1 cellular context compared by ENCODE assay signal in the genomic region with DNA sequence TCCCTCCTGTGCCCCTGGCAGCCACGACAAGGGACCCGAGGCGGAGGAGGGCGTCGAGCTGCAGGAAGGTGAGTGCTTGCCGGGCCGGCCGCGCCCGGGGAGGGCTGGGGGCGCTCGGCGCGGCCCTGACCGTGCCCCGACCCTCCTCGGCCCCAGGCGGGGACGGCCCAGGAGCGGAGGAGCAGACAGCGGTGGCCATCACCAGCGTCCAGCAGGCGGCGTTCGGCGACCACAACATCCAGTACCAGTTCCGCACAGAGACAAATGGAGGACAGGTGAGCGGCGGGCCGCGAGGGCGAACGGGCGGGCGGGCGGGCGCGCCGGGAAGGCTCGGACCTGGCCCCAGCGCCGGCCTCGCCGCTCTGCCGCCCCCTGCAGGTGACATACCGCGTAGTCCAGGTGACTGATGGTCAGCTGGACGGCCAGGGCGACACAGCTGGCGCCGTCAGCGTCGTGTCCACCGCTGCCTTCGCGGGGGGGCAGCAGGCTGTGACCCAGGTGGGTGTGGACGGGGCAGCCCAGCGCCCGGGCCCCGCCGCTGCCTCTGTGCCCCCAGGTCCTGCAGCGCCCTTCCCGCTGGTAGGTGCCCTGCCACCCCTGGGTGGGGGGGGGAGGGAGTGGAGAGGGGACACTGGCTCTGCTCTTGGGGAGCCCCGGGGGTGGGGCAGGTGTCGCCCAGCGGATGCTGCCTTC.
TF ChIP-seq lines count a peak whose summit lies in the region.

No MANE protein-coding gene starts in this region.

TF ChIP-seq in HepG2, 621 proteins besides CTCF, POLR2A, EP300 and RAD21 (continued from another document and continues in another):
- TF ChIP-seq TARDBP (CRISPR knock-in tag; IDR thresholded peaks at IDR 0.05) = peak; percentile 67
- peak; percentile 83; the same call in 1 of the 2 replicates for TF ChIP-seq BRD4 (CRISPR knock-in tag; IDR thresholded peaks at IDR 0.05)
- TF ChIP-seq HOXA5 (CRISPR knock-in tag; IDR thresholded peaks at IDR 0.05) = 0 out of 2 replicates have a peak, but pooled peaks have one; percentile 28
- TF ChIP-seq, protein P1, sequence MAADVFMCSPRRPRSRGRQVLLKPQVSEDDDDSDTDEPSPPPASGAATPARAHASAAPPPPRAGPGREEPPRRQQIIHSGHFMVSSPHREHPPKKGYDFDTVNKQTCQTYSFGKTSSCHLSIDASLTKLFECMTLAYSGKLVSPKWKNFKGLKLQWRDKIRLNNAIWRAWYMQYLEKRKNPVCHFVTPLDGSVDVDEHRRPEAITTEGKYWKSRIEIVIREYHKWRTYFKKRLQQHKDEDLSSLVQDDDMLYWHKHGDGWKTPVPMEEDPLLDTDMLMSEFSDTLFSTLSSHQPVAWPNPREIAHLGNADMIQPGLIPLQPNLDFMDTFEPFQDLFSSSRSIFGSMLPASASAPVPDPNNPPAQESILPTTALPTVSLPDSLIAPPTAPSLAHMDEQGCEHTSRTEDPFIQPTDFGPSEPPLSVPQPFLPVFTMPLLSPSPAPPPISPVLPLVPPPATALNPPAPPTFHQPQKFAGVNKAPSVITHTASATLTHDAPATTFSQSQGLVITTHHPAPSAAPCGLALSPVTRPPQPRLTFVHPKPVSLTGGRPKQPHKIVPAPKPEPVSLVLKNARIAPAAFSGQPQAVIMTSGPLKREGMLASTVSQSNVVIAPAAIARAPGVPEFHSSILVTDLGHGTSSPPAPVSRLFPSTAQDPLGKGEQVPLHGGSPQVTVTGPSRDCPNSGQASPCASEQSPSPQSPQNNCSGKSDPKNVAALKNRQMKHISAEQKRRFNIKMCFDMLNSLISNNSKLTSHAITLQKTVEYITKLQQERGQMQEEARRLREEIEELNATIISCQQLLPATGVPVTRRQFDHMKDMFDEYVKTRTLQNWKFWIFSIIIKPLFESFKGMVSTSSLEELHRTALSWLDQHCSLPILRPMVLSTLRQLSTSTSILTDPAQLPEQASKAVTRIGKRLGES (CRISPR knock-in tag; IDR thresholded peaks at IDR 0.05; ENCODE audit: borderline replicate concordance) = no peak
- TF ChIP-seq NFYB (CRISPR knock-in tag; IDR thresholded peaks at IDR 0.05) = peak; percentile 19; the same call in 1 of the 2 replicates
- TF ChIP-seq ZBTB38 (CRISPR knock-in tag; IDR thresholded peaks at IDR 0.05) = peak; percentile 48; the same call in 1 of the 2 replicates
- TF ChIP-seq ZNF563 (CRISPR knock-in tag; IDR thresholded peaks at IDR 0.05) = peak; percentile 44; the same call in 1 of the 2 replicates
- TF ChIP-seq, protein P2, sequence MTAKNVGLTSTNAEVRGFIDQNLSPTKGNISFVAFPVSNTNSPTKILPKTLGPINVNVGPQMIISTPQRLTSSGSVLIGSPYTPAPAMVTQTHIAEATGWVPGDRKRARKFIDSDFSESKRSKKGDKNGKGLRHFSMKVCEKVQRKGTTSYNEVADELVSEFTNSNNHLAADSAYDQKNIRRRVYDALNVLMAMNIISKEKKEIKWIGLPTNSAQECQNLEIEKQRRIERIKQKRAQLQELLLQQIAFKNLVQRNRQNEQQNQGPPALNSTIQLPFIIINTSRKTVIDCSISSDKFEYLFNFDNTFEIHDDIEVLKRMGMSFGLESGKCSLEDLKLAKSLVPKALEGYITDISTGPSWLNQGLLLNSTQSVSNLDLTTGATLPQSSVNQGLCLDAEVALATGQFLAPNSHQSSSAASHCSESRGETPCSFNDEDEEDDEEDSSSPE (CRISPR knock-in tag; IDR thresholded peaks at IDR 0.05) = peak; percentile 26; the same call in 1 of the 2 replicates
- TF ChIP-seq ZNF160 (CRISPR knock-in tag; IDR thresholded peaks at IDR 0.05) = no peak
- TF ChIP-seq FOXA3 (CRISPR knock-in tag; IDR thresholded peaks at IDR 0.05) = peak; percentile 14
- TF ChIP-seq GATAD2A (CRISPR knock-in tag; IDR thresholded peaks at IDR 0.05) = peak; percentile 11; the same call in 1 of the 2 replicates
- TF ChIP-seq DNMT1 (CRISPR knock-in tag; IDR thresholded peaks at IDR 0.05) = peak; percentile 24; the same call in 1 of the 2 replicates
- TF ChIP-seq EEA1 (CRISPR knock-in tag; IDR thresholded peaks at IDR 0.05; ENCODE audit: borderline replicate concordance) = no peak
- TF ChIP-seq, protein P3, sequence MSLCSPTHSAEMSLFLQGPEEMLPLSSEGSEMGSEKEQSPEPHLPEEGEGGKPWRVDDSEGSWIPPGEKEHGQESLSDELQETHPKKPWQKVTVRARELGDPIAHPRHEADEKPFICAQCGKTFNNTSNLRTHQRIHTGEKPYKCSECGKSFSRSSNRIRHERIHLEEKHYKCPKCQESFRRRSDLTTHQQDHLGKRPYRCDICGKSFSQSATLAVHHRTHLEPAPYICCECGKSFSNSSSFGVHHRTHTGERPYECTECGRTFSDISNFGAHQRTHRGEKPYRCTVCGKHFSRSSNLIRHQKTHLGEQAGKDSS (CRISPR knock-in tag; IDR thresholded peaks at IDR 0.05; ENCODE audit: borderline replicate concordance, low read depth) = 0 out of 2 replicates have a peak, but pooled peaks have one; percentile 48
- TF ChIP-seq, protein P4, sequence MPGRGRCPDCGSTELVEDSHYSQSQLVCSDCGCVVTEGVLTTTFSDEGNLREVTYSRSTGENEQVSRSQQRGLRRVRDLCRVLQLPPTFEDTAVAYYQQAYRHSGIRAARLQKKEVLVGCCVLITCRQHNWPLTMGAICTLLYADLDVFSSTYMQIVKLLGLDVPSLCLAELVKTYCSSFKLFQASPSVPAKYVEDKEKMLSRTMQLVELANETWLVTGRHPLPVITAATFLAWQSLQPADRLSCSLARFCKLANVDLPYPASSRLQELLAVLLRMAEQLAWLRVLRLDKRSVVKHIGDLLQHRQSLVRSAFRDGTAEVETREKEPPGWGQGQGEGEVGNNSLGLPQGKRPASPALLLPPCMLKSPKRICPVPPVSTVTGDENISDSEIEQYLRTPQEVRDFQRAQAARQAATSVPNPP (CRISPR knock-in tag; IDR thresholded peaks at IDR 0.05) = no peak
- TF ChIP-seq XRCC5 (optimal IDR thresholded peaks at IDR 0.05; ENCODE audit: low read length) = peak; percentile 16
- no peak for TF ChIP-seq HMG20B (CRISPR knock-in tag; conservative IDR thresholded peaks at IDR 0.05)
- TF ChIP-seq, protein P5, sequence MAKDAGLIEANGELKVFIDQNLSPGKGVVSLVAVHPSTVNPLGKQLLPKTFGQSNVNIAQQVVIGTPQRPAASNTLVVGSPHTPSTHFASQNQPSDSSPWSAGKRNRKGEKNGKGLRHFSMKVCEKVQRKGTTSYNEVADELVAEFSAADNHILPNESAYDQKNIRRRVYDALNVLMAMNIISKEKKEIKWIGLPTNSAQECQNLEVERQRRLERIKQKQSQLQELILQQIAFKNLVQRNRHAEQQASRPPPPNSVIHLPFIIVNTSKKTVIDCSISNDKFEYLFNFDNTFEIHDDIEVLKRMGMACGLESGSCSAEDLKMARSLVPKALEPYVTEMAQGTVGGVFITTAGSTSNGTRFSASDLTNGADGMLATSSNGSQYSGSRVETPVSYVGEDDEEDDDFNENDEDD (CRISPR knock-in tag; IDR thresholded peaks at IDR 0.05; ENCODE audit: borderline replicate concordance) = peak; percentile 51; the same call in 1 of the 2 replicates
- peak; percentile 75; the same call in 1 of the 2 replicates for TF ChIP-seq MTA1 (CRISPR knock-in tag; IDR thresholded peaks at IDR 0.05; ENCODE audit: borderline replicate concordance)
- TF ChIP-seq, protein P6, sequence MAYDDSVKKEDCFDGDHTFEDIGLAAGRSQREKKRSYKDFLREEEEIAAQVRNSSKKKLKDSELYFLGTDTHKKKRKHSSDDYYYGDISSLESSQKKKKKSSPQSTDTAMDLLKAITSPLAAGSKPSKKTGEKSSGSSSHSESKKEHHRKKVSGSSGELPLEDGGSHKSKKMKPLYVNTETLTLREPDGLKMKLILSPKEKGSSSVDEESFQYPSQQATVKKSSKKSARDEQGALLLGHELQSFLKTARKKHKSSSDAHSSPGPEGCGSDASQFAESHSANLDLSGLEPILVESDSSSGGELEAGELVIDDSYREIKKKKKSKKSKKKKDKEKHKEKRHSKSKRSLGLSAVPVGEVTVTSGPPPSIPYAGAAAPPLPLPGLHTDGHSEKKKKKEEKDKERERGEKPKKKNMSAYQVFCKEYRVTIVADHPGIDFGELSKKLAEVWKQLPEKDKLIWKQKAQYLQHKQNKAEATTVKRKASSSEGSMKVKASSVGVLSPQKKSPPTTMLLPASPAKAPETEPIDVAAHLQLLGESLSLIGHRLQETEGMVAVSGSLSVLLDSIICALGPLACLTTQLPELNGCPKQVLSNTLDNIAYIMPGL (CRISPR knock-in tag; IDR thresholded peaks at IDR 0.05; ENCODE audit: borderline replicate concordance in 1 of 2, low read depth in 1 of 2) = peak; percentile 96 to 97
- peak; percentile 48 for TF ChIP-seq THAP11 (CRISPR knock-in tag; IDR thresholded peaks at IDR 0.05)
- TF ChIP-seq, protein P7, sequence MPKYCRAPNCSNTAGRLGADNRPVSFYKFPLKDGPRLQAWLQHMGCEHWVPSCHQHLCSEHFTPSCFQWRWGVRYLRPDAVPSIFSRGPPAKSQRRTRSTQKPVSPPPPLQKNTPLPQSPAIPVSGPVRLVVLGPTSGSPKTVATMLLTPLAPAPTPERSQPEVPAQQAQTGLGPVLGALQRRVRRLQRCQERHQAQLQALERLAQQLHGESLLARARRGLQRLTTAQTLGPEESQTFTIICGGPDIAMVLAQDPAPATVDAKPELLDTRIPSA (CRISPR knock-in tag; IDR thresholded peaks at IDR 0.05; ENCODE audit: borderline replicate concordance) = no peak
- peak; percentile 11; the same call in 1 of the 2 replicates for TF ChIP-seq FOSL2 (CRISPR knock-in tag; IDR thresholded peaks at IDR 0.05)
- TF ChIP-seq ZNF121 (CRISPR knock-in tag; IDR thresholded peaks at IDR 0.05) = 0 out of 2 replicates have a peak, but pooled peaks have one; percentile 40
- peak; percentile 52; the same call in 1 of the 2 replicates for TF ChIP-seq YEATS4 (CRISPR knock-in tag; IDR thresholded peaks at IDR 0.05; ENCODE audit: borderline replicate concordance)
- TF ChIP-seq KDM5B (CRISPR knock-in tag; IDR thresholded peaks at IDR 0.05; ENCODE audit: borderline replicate concordance) = peak; percentile 63; the same call in 1 of the 2 replicates
- TF ChIP-seq TMF1 (CRISPR knock-in tag; IDR thresholded peaks at IDR 0.05; ENCODE audit: low read depth) = peak; percentile 70; the same call in 1 of the 2 replicates
- TF ChIP-seq SP2 (CRISPR knock-in tag; IDR thresholded peaks at IDR 0.05) = peak; percentile 20; the same call in 1 of the 2 replicates
- 0 out of 2 replicates have a peak, but pooled peaks have one; percentile 30 for TF ChIP-seq TOPORS (CRISPR knock-in tag; IDR thresholded peaks at IDR 0.05)
- TF ChIP-seq, protein P8, sequence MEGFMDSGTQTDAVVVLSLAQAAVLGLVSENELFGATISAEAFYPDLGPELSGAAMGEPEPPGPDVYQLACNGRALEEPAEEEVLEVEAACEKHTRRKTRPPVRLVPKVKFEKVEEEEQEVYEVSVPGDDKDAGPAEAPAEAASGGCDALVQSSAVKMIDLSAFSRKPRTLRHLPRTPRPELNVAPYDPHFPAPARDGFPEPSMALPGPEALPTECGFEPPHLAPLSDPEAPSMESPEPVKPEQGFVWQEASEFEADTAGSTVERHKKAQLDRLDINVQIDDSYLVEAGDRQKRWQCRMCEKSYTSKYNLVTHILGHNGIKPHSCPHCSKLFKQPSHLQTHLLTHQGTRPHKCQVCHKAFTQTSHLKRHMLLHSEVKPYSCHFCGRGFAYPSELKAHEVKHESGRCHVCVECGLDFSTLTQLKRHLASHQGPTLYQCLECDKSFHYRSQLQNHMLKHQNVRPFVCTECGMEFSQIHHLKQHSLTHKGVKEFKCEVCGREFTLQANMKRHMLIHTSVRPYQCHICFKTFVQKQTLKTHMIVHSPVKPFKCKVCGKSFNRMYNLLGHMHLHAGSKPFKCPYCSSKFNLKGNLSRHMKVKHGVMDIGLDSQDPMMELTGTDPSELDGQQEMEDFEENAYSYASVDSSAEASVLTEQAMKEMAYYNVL (CRISPR knock-in tag; IDR thresholded peaks at IDR 0.05; ENCODE audit: borderline replicate concordance) = 0 out of 2 replicates have a peak, but pooled peaks have one; percentile 27
- TF ChIP-seq, protein P9, sequence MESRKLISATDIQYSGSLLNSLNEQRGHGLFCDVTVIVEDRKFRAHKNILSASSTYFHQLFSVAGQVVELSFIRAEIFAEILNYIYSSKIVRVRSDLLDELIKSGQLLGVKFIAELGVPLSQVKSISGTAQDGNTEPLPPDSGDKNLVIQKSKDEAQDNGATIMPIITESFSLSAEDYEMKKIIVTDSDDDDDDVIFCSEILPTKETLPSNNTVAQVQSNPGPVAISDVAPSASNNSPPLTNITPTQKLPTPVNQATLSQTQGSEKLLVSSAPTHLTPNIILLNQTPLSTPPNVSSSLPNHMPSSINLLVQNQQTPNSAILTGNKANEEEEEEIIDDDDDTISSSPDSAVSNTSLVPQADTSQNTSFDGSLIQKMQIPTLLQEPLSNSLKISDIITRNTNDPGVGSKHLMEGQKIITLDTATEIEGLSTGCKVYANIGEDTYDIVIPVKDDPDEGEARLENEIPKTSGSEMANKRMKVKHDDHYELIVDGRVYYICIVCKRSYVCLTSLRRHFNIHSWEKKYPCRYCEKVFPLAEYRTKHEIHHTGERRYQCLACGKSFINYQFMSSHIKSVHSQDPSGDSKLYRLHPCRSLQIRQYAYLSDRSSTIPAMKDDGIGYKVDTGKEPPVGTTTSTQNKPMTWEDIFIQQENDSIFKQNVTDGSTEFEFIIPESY (CRISPR knock-in tag; IDR thresholded peaks at IDR 0.05) = peak; percentile 61; the same call in 1 of the 2 replicates
- TF ChIP-seq, protein P10, sequence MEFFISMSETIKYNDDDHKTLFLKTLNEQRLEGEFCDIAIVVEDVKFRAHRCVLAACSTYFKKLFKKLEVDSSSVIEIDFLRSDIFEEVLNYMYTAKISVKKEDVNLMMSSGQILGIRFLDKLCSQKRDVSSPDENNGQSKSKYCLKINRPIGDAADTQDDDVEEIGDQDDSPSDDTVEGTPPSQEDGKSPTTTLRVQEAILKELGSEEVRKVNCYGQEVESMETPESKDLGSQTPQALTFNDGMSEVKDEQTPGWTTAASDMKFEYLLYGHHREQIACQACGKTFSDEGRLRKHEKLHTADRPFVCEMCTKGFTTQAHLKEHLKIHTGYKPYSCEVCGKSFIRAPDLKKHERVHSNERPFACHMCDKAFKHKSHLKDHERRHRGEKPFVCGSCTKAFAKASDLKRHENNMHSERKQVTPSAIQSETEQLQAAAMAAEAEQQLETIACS (CRISPR knock-in tag; IDR thresholded peaks at IDR 0.05) = peak; percentile 75
- TF ChIP-seq, protein P11, sequence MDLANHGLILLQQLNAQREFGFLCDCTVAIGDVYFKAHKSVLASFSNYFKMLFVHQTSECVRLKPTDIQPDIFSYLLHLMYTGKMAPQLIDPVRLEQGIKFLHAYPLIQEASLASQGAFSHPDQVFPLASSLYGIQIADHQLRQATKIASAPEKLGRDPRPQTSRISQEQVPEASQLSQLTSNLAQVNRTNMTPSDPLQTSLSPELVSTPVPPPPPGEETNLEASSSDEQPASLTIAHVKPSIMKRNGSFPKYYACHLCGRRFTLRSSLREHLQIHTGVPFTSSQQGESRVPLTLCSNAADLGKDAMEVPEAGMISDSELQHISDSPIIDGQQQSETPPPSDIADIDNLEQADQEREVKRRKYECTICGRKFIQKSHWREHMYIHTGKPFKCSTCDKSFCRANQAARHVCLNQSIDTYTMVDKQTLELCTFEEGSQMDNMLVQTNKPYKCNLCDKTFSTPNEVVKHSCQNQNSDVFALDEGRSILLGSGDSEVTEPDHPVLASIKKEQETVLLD (CRISPR knock-in tag; IDR thresholded peaks at IDR 0.05; ENCODE audit: low read depth) = 0 out of 2 replicates have a peak, but pooled peaks have one; percentile 43
- no peak for TF ChIP-seq FOXO1 (CRISPR knock-in tag; IDR thresholded peaks at IDR 0.05)
- peak; percentile 42; the same call in 1 of the 2 replicates for TF ChIP-seq MAZ (IDR thresholded peaks at IDR 0.05; ENCODE audit: borderline replicate concordance, low read depth, low read length)
- TF ChIP-seq MAZ (CRISPR knock-in tag; IDR thresholded peaks at IDR 0.05; ENCODE audit: low read depth) = peak; percentile 79
- peak; percentile 87 for TF ChIP-seq ZFY (CRISPR knock-in tag; IDR thresholded peaks at IDR 0.05)
